18 cellular contexts compared by ENCODE assay signal in the genomic region with DNA sequence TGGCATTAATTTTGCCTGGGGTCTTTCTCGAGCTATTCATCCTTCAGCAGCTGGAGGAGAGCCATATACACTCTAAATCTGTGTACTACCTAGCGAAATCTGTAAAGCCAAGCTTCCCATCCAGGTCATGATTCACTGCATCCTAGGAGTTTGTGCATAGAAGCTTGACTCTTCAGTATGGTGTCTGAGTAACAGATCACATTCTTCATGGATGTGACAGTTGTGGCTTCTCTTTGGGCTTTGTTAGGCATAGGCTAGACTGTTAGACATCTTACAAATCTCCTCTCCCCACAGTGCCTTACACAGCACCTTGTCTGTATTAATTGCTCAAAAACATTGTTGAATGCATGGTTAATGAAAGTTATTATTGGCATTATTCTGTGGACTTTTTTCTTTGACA.
"Had no signal": no experiment of that assay in that cellular context is flagged by ENCODE, and none has a peak within 500 bp of the region (broad histone marks: within the 10 kb centered on the region; RNA-seq: fewer than 3 reads in every experiment).

No MANE protein-coding gene starts in this region.

- H3K4me1 ChIP-seq: SJCRH30 had no signal

- H3K4me3 ChIP-seq: MG63, SJCRH30 had no signal

- H3K27ac ChIP-seq: SJCRH30 had no signal

- H3K36me3 ChIP-seq: MG63, SJCRH30 had no signal

- H3K9me3 ChIP-seq: MG63, SJCRH30 had no signal

- DNase-seq: Karpas-422, KG1, MG63, NCI-H1092 treated with DMSO at 0.1 percent for 48 hours, NCI-H1436 treated with DMSO at 0.1 percent for 48 hours, NCI-H187, NCI-H2029, NCI-H2081 treated with DMSO at 0.1 percent for 48 hours, NCI-H2171, NCI-H226, NCI-H446, NCI-H510A, NCI-H524 treated with DMSO at 0.1 percent for 48 hours, NCI-H69, NCI-H774, RPMI8226, SHP77, SJCRH30 had no signal

- H3K27me3 ChIP-seq: MG63, SJCRH30 had no signal
